Comparison of ENCODE assay signal across 22 cellular contexts in genomic region chr4:182204042-182204441, GRCh38.
"Had no signal": no experiment of that assay in that cellular context is flagged by ENCODE, and none has a peak within 500 bp of the region (broad histone marks: within the 10 kb centered on the region; RNA-seq: fewer than 3 reads in every experiment).

No MANE protein-coding gene starts in this region.

- H3K27me3 ChIP-seq: esophagus squamous epithelium, neutrophil, testis, tibial nerve had no signal

- H3K9me3 Mint-ChIP-seq: stimulated activated memory B cell treated with anti-CD40 and anti-IgM and Interleukin-4, amounts not matched to agents 10 μg/mL and 1 μg/mL and 100 μg/mL, for 72 hours; stimulated activated naive CD8-positive, alpha-beta T cell treated with anti-CD3 and anti-CD28 coated beads, Interleukin-15, amount 100 ng/mL, for 72 hours had no signal

- H3K9me3 ChIP-seq: esophagus squamous epithelium, heart left ventricle, neutrophil, testis, tibial nerve had no signal

- ATAC-seq: effector memory CD8-positive, alpha-beta T cell; heart left ventricle; left colon; left ventricle myocardium superior; right cardiac atrium; stimulated activated memory B cell treated with anti-CD40 and anti-IgM and Interleukin-4, amounts not matched to agents 10 μg/mL and 1 μg/mL and 100 μg/mL, for 72 hours; stimulated activated naive CD8-positive, alpha-beta T cell treated with anti-CD3 and anti-CD28 coated beads, Interleukin-15, amount 100 ng/mL, for 72 hours had no signal

- H3K27ac ChIP-seq: esophagus squamous epithelium, heart left ventricle, neutrophil, testis, tibial nerve had no signal

- H3K27me3 Mint-ChIP-seq: central memory CD8-positive, alpha-beta T cell; dendritic cell treated with granulocyte-macrophage colony-stimulating factor and Interleukin-4, amounts not matched to agents 40 ng/mL and 50 ng/mL, for 4 days; naive B cell; stimulated activated memory B cell treated with anti-CD40 and anti-IgM and Interleukin-4, amounts not matched to agents 10 μg/mL and 1 μg/mL and 100 μg/mL, for 72 hours; stimulated activated naive CD8-positive, alpha-beta T cell treated with anti-CD3 and anti-CD28 coated beads, Interleukin-15, amount 100 ng/mL, for 72 hours had no signal

- H3K4me1 Mint-ChIP-seq: central memory CD8-positive, alpha-beta T cell; naive B cell; stimulated activated memory B cell treated with anti-CD40 and anti-IgM and Interleukin-4, amounts not matched to agents 10 μg/mL and 1 μg/mL and 100 μg/mL, for 72 hours; stimulated activated naive CD8-positive, alpha-beta T cell treated with anti-CD3 and anti-CD28 coated beads, Interleukin-15, amount 100 ng/mL, for 72 hours had no signal

- H3K36me3 Mint-ChIP-seq: naive B cell; stimulated activated memory B cell treated with anti-CD40 and anti-IgM and Interleukin-4, amounts not matched to agents 10 μg/mL and 1 μg/mL and 100 μg/mL, for 72 hours had no signal

- DNase-seq: effector memory CD8-positive, alpha-beta T cell; esophagus squamous epithelium; foreskin melanocyte; heart left ventricle; hippocampal formation; left colon; left ventricle myocardium superior; mesenchymal stem cell; naive B cell; nephron progenitor cell; right cardiac atrium; stimulated activated CD4-positive, alpha-beta T cell treated with anti-CD3 and anti-CD28 coated beads, Interleukin-15, amount 100 ng/mL, for 24 hours; stimulated activated CD4-positive, alpha-beta T cell treated with anti-CD3 and anti-CD28 coated beads, Interleukin-1b, Interleukin-23, amount 100 ng/mL, for 48 hours; stimulated activated CD4-positive, alpha-beta T cell treated with anti-CD3 and anti-CD28 coated beads, Interleukin-4, amount 100 ng/mL, for 24 hours; stimulated activated naive CD8-positive, alpha-beta T cell treated with anti-CD3 and anti-CD28 coated beads, Interleukin-15, amount 100 ng/mL, for 72 hours; testis had no signal

- H3K27ac Mint-ChIP-seq: dendritic cell treated with granulocyte-macrophage colony-stimulating factor and Interleukin-4, amounts not matched to agents 40 ng/mL and 50 ng/mL, for 4 days; effector memory CD8-positive, alpha-beta T cell; nephron progenitor cell; stimulated activated memory B cell treated with anti-CD40 and anti-IgM and Interleukin-4, amounts not matched to agents 10 μg/mL and 1 μg/mL and 100 μg/mL, for 72 hours; stimulated activated naive CD8-positive, alpha-beta T cell treated with anti-CD3 and anti-CD28 coated beads, Interleukin-15, amount 100 ng/mL, for 72 hours had no signal

- H3K4me3 ChIP-seq: esophagus squamous epithelium, heart left ventricle, lung, testis, tibial nerve had no signal

- H3K36me3 ChIP-seq: esophagus squamous epithelium, heart left ventricle, neutrophil, tibial nerve had no signal

- H3K4me3 Mint-ChIP-seq: central memory CD8-positive, alpha-beta T cell; dendritic cell treated with granulocyte-macrophage colony-stimulating factor and Interleukin-4, amounts not matched to agents 40 ng/mL and 50 ng/mL, for 4 days; effector memory CD8-positive, alpha-beta T cell; nephron progenitor cell; stimulated activated memory B cell treated with anti-CD40 and anti-IgM and Interleukin-4, amounts not matched to agents 10 μg/mL and 1 μg/mL and 100 μg/mL, for 72 hours; stimulated activated naive CD8-positive, alpha-beta T cell treated with anti-CD3 and anti-CD28 coated beads, Interleukin-15, amount 100 ng/mL, for 72 hours had no signal
